In the genomic region with DNA sequence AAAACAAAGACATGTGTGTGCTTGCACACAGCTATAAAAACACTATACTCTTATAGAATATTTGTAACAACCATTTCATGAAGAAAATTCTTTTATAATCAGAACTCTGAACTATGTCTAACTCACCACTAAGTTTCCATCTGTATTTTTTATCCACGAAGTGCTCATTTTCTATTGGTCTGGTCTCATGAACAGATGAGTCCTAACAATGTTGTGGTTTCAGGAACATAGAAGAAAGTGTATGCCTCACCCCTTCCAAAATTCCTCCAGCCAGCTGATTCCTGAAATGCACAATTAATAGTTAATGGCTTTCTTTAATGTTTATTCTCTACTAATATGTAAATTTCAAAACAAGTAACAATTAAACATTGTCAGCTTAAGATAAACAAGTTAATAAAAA, we compare ENCODE assay signal across 24 cellular contexts.
DNase-seq lines count a peak whose midpoint lies in the region; ATAC-seq, FAIRE-seq and TF ChIP-seq lines count a peak whose summit lies in the region.
"Had no signal": no experiment of that assay in that cellular context is flagged by ENCODE, and none has a peak within 500 bp of the region (broad histone marks: within the 10 kb centered on the region; RNA-seq: fewer than 3 reads in every experiment).

No MANE protein-coding gene starts in this region.

- H3K79me2 ChIP-seq in GM23248 (ENCODE audit: insufficient read depth), result no peaks in the 10 kb centered on the region
- no peaks in the 10 kb centered on the region for H3K79me2 ChIP-seq in astrocyte (ENCODE audit: insufficient read depth, low read length)

- peaks cover 6% of the 10 kb centered on the region for H3K9me3 Mint-ChIP-seq in astrocyte (ENCODE audit: unreplicated experiment)

- H4K20me1 ChIP-seq in GM23248 (ENCODE audit: insufficient read depth), result no peaks in the 10 kb centered on the region
- H4K20me1 ChIP-seq in astrocyte (ENCODE audit: insufficient read depth, low read length), result no peaks in the 10 kb centered on the region

- peaks cover 11% of the 10 kb centered on the region for H3F3A ChIP-seq in GM23248 (ENCODE audit: insufficient read depth)

- DNase-seq in GM23248, result peak; percentile 30
- peak; percentile 58 for DNase-seq in astrocyte (ENCODE audit: low read depth)
- DNase-seq in fibroblast of mammary gland (ENCODE audit: low read depth), result peak; percentile 25
- peak; percentile 16 for DNase-seq in myocyte (ENCODE audit: low read depth)
- no peak for DNase-seq in NCI-H526 treated with DMSO at 0.1 percent for 48 hours (lab: John Stamatoyannopoulos, UW)
- DNase-seq in iPS-NIHi11 (ENCODE audit: low spot score), result no peak
- no peak for DNase-seq in DMS153 (lab: John Stamatoyannopoulos, UW)
- DNase-seq: BE2C; C1 segment of cervical spinal cord; Caco-2; CD4-positive, CD25-positive, alpha-beta regulatory T cell; CD8-positive, alpha-beta memory T cell; DMS79; GDM1; H7; HFFc6 had no signal

- H3K4me3 Mint-ChIP-seq in astrocyte (ENCODE audit: unreplicated experiment), result peak overlapping the region; percentile 55
- H3K4me3 Mint-ChIP-seq: CD8-positive, alpha-beta memory T cell; GM23338; HFFc6 had no signal

- H3K4me3 ChIP-seq in GM23248 (no peak overlapping the region), astrocyte (ENCODE audit: insufficient read depth, low read depth, low read length) (no peak overlapping the region), fibroblast of mammary gland (ENCODE audit: control insufficient read depth, low read depth, low read length) (no peak overlapping the region)
- H3K4me3 ChIP-seq: GM23338, K562 had no signal

- H3K27me3 Mint-ChIP-seq in astrocyte (ENCODE audit: low read depth, unreplicated experiment), result no peaks in the 10 kb centered on the region
- H3K27me3 Mint-ChIP-seq: CD4-positive, CD25-positive, alpha-beta regulatory T cell; CD8-positive, alpha-beta memory T cell had no signal

- ATAC-seq in GM19023 (IDR thresholded peaks at IDR 0.05; ENCODE audit: unreplicated experiment), result no peak
- ATAC-seq: GM23338, HCT116, K562 had no signal

- no peak for FAIRE-seq in astrocyte (lab: Jason Lieb, UNC)
- FAIRE-seq: D721Med, GM12892, GM18507, HTR-8/SVneo, K562 had no signal

- H2AFZ ChIP-seq in GM23248, result no peak overlapping the region
- H2AFZ ChIP-seq in astrocyte (ENCODE audit: low read depth, low read length), result no peak overlapping the region
- H2AFZ ChIP-seq: GM23338 had no signal

- 44 to 45% methylated on average over 1 of the region's 1 CpG for WGBS in GM23248 (ENCODE audit: low coverage in 1 of 2, low lambda C conversion rate in 2 of 2, missing lambda C conversion rate in 2 of 2), 2 experiments

- H3K27ac ChIP-seq in GM23248 (0 out of 2 replicates have a peak overlapping the region, but pooled peaks have one; percentile 3), astrocyte (ENCODE audit: low read depth, low read length) (peak overlapping the region; percentile 23)

- H3K9ac ChIP-seq in GM23248 (no peak overlapping the region), astrocyte (ENCODE audit: low read length) (no peak overlapping the region)

- no peaks in the 10 kb centered on the region for H3K9me2 ChIP-seq in GM23248 (ENCODE audit: insufficient read depth)

- H3K4me2 ChIP-seq in GM23248 (ENCODE audit: unreplicated experiment) (peak overlapping the region; percentile 15), astrocyte (ENCODE audit: low read length) (peak overlapping the region; percentile 45)
- H3K4me2 ChIP-seq: GM23338 had no signal

- H3K9me3 ChIP-seq in GM23248 (ENCODE audit: low read depth) (no peaks in the 10 kb centered on the region), astrocyte (ENCODE audit: insufficient read depth, low read depth, low read length) (no peaks in the 10 kb centered on the region)
- H3K9me3 ChIP-seq: BE2C, Caco-2 had no signal

- no peaks in the 10 kb centered on the region for H3K36me3 Mint-ChIP-seq in astrocyte (ENCODE audit: low read depth, unreplicated experiment)
- H3K36me3 Mint-ChIP-seq: CD4-positive, CD25-positive, alpha-beta regulatory T cell; CD8-positive, alpha-beta memory T cell had no signal

- in situ Hi-C loops in GM23248 (cut with MboI), result no loop called here

- TF ChIP-seq CTCF in astrocyte (IDR thresholded peaks at IDR 0.05; ENCODE audit: insufficient read depth, low read depth, low read length) (no peak), fibroblast of mammary gland (conservative IDR thresholded peaks at IDR 0.05; ENCODE audit: control insufficient read depth, insufficient read depth, low read depth, low read length) (no peak)

- H3K36me3 ChIP-seq in GM23248 (ENCODE audit: low read depth) (no peaks in the 10 kb centered on the region), astrocyte (ENCODE audit: insufficient read depth, low read length) (no peaks in the 10 kb centered on the region)
- H3K36me3 ChIP-seq: BE2C had no signal

- H3K27me3 ChIP-seq in GM23248 (replicated peaks; ENCODE audit: insufficient read depth) (no peaks in the 10 kb centered on the region), astrocyte (ENCODE audit: insufficient read depth, low read length) (no peaks in the 10 kb centered on the region)
- H3K27me3 ChIP-seq: BE2C had no signal

- peaks cover 7% of the 10 kb centered on the region for H3K4me1 Mint-ChIP-seq in astrocyte (ENCODE audit: low read depth, unreplicated experiment)
- H3K4me1 Mint-ChIP-seq: CD4-positive, CD25-positive, alpha-beta regulatory T cell; CD8-positive, alpha-beta memory T cell; GM23338 had no signal

- H3K4me1 ChIP-seq in GM23248 (ENCODE audit: insufficient read depth) (peaks cover 11% of the 10 kb centered on the region), astrocyte (ENCODE audit: insufficient read depth, low read length) (peaks cover 3% of the 10 kb centered on the region)
- H3K4me1 ChIP-seq: Caco-2 had no signal

- H3K27ac Mint-ChIP-seq in astrocyte (ENCODE audit: unreplicated experiment), result peak overlapping the region; percentile 73
- H3K27ac Mint-ChIP-seq: CD4-positive, CD25-positive, alpha-beta regulatory T cell; CD8-positive, alpha-beta memory T cell; GM23338; HFFc6 had no signal

Comparison
In these comparisons a context has a peak if more than half of its experiments do, and no peak if none do; other contexts are left out.
1. DNase-seq: peak in GM23248 (single experiment), astrocyte (single experiment), fibroblast of mammary gland (single experiment) and myocyte (single experiment); none in NCI-H526 treated with DMSO at 0.1 percent for 48 hours (single experiment), iPS-NIHi11 (single experiment) and DMS153 (single experiment).